Comparison of ENCODE assay signal across 25 cellular contexts in the genomic region with DNA sequence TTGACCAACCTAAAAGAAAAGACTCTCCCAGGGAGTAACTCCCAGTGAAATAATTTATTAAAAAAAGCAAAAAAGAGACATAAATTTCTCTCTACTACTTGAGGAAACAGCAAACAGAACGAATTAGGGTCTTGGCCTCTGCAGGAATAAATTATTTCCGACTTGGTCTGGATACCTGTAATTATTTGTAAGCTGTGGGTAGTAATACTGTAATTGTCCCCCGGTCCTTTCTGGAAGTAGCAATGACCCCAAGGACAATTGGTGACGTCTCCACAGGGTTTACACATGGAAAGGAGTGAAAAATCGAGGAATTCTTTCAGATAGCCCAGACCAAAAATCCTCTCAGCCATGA. TPM values are rescaled to one million over a fixed set of nuclear protein-coding genes. Genes with fewer than 3 reads are reported as not detected.
"Had no signal": no experiment of that assay in that cellular context is flagged by ENCODE, and none has a peak within 500 bp of the region (broad histone marks: within the 10 kb centered on the region; RNA-seq: fewer than 3 reads in every experiment).

No MANE protein-coding gene starts in this region.

- H3K27ac ChIP-seq: breast epithelium, gastroesophageal sphincter, heart left ventricle, spleen, thyroid gland had no signal

- H3K4me3 Mint-ChIP-seq: activated CD8-positive, alpha-beta T cell treated with anti-CD3 and anti-CD28 coated beads, Interleukin-2, amount 10 ng/mL, durations not matched to agents 7 days and 5 days; activated T-helper 17 cell treated with anti-CD3 and anti-CD28 coated beads, Interleukin-2, amount 50 U/mL, for 72 hours; central memory CD8-positive, alpha-beta T cell; natural killer cell had no signal

- H3K27ac Mint-ChIP-seq: activated T-helper 17 cell treated with anti-CD3 and anti-CD28 coated beads, Interleukin-2, amount 50 U/mL, for 72 hours; natural killer cell had no signal

- H3K36me3 Mint-ChIP-seq: natural killer cell had no signal

- DNase-seq: activated CD4-positive, alpha-beta T cell treated with anti-CD3 and anti-CD28 coated beads for 48 hours; activated CD4-positive, CD25-positive, alpha-beta regulatory T cell; activated CD8-positive, alpha-beta T cell treated with anti-CD3 and anti-CD28 coated beads, Interleukin-2, amount 10 ng/mL, durations not matched to agents 7 days and 5 days; activated T-cell treated with anti-CD3 and anti-CD28 coated beads, Interleukin-2, amount 50 U/mL, for 1 hour; effector memory CD4-positive, alpha-beta T cell; heart left ventricle; islet precursor cell; left cardiac atrium; midbrain; natural killer cell; nucleus accumbens; posterior cingulate gyrus; spleen; stimulated activated CD4-positive, alpha-beta T cell treated with anti-CD3 and anti-CD28 coated beads, Interleukin-4, amount 100 ng/mL, for 1 hour; stimulated activated naive CD4-positive, alpha-beta T cell treated with Interleukin-2 at 50 U/mL for 16 hours; substantia nigra; thyroid gland had no signal

- H3K36me3 ChIP-seq: breast epithelium, gastroesophageal sphincter, heart left ventricle, spleen, thyroid gland had no signal

- ATAC-seq: activated CD8-positive, alpha-beta T cell treated with anti-CD3 and anti-CD28 coated beads, Interleukin-2, amount 10 ng/mL, durations not matched to agents 7 days and 5 days; activated naive CD4-positive, alpha-beta T cell treated with anti-CD3 and anti-CD28 coated beads, Interleukin-2, amount 50 U/mL, for 72 hours; activated T-helper 17 cell treated with anti-CD3 and anti-CD28 coated beads, Interleukin-2, amount 50 U/mL, for 72 hours; gastroesophageal sphincter; heart left ventricle; left cardiac atrium; natural killer cell had no signal

- H3K9me3 Mint-ChIP-seq: activated naive CD4-positive, alpha-beta T cell treated with anti-CD3 and anti-CD28 coated beads, Interleukin-2, amount 50 U/mL, for 72 hours; activated T-helper 17 cell treated with anti-CD3 and anti-CD28 coated beads, Interleukin-2, amount 50 U/mL, for 72 hours; central memory CD8-positive, alpha-beta T cell; natural killer cell had no signal

- H3K4me3 ChIP-seq: breast epithelium, gastroesophageal sphincter, heart left ventricle, spleen, thyroid gland had no signal

- H3K9me3 ChIP-seq: breast epithelium, gastroesophageal sphincter, heart left ventricle, spleen, thyroid gland had no signal

RNA-seq across cellular contexts. Expression of a gene that starts 3.7 kb away (rescaled TPM):
- total RNA-seq: activated CD8-positive, alpha-beta T cell treated with anti-CD3 and anti-CD28 coated beads, Interleukin-2, amount 10 ng/mL, durations not matched to agents 7 days and 5 days; dermis microvascular lymphatic vessel endothelial cell; endothelial cell of umbilical vein; left cardiac atrium; liver; natural killer cell; spleen; thyroid gland had no signal
